1 cellular context compared by ENCODE assay signal in genomic region chr6:28506807-28507475, GRCh38.
TF ChIP-seq lines count a peak whose summit lies in the region.

No MANE protein-coding gene starts in this region.

TF ChIP-seq in H1, 55 proteins besides CTCF, POLR2A, EP300 and RAD21:
- 0 out of 2 replicates have a peak, but pooled peaks have one; percentile 44 for TF ChIP-seq POU5F1 (IDR thresholded peaks at IDR 0.05; ENCODE audit: low read depth, low read length)
- TF ChIP-seq GABPA (IDR thresholded peaks at IDR 0.05; ENCODE audit: borderline replicate concordance, insufficient read depth, low read length) = no peak
